ENCODE assay signal across 12 cellular contexts in genomic region chr11:93905384-93905783, GRCh38. TPM values are rescaled to one million over a fixed set of nuclear protein-coding genes. Genes with fewer than 3 reads are reported as not detected.
DNase-seq lines count a peak whose midpoint lies in the region; ATAC-seq and TF ChIP-seq lines count a peak whose summit lies in the region.
"Had no signal": no experiment of that assay in that cellular context is flagged by ENCODE, and none has a peak within 500 bp of the region (broad histone marks: within the 10 kb centered on the region; RNA-seq: fewer than 3 reads in every experiment).

No MANE protein-coding gene starts in this region.

- H3K27ac ChIP-seq in tibial nerve = no peak overlapping the region
- H3K27ac ChIP-seq: thyroid gland had no signal

- no peak overlapping the region for H3K4me3 ChIP-seq in tibial nerve
- H3K4me3 ChIP-seq: thyroid gland had no signal

- peak; percentile 72 for ATAC-seq in SK-N-SH treated with all-trans-retinoic acid at 6 μM for 48 hours
- ATAC-seq: activated CD8-positive, alpha-beta memory T cell treated with anti-CD3 and anti-CD28 coated beads, Interleukin-2, amount 10 ng/mL, durations not matched to agents 7 days and 5 days; WTC11 had no signal

- no peaks in the 10 kb centered on the region for H3K36me3 ChIP-seq in tibial nerve
- H3K36me3 ChIP-seq: thyroid gland had no signal

- TF ChIP-seq CTCF in tibial nerve (IDR thresholded peaks at IDR 0.05) = no peak

- TF ChIP-seq POLR2A in tibial nerve (IDR thresholded peaks at IDR 0.05) = no peak

- TF ChIP-seq EP300 in tibial nerve (IDR thresholded peaks at IDR 0.05) = no peak

- no peaks in the 10 kb centered on the region for H3K4me1 ChIP-seq in tibial nerve
- H3K4me1 ChIP-seq: thyroid gland had no signal

- H3K27me3 ChIP-seq in tibial nerve = no peaks in the 10 kb centered on the region
- H3K27me3 ChIP-seq: thyroid gland had no signal

- 39 to 59% methylated on average over 3 of the region's 3 CpGs for WGBS in tibial nerve, 2 donors

- H3K9me3 ChIP-seq in tibial nerve = no peaks in the 10 kb centered on the region
- H3K9me3 ChIP-seq: thyroid gland had no signal

- peak; percentile 7 for DNase-seq in H4 (ENCODE audit: low spot score)
- DNase-seq in fibroblast of peridontal ligament (ENCODE audit: extremely low read depth) = peak; percentile 34
- peak; percentile 68 for DNase-seq in smooth muscle cell of the brain vasculature (ENCODE audit: low read depth, low spot score)
- DNase-seq in NCI-H446 (lab: John Stamatoyannopoulos, UW) = no peak
- no peak for DNase-seq in tibial nerve (ENCODE audit: low spot score in 2 of 2)
- DNase-seq in stimulated activated CD4-positive, alpha-beta T cell treated with anti-CD3 and anti-CD28 coated beads, Interleukin-2, amount 100 ng/mL, for 48 hours = no peak
- DNase-seq: activated CD8-positive, alpha-beta memory T cell treated with anti-CD3 and anti-CD28 coated beads, Interleukin-2, amount 10 ng/mL, durations not matched to agents 7 days and 5 days; activated gamma-delta T cell; thyroid gland had no signal

TF ChIP-seq in SK-N-SH treated with all-trans-retinoic acid at 6 μM for 48 hours, 23 proteins besides CTCF, POLR2A, EP300 and RAD21:
- TF ChIP-seq ESRRG (CRISPR knock-in tag; IDR thresholded peaks at IDR 0.05) (no peak), ZNF70 (CRISPR knock-in tag; IDR thresholded peaks at IDR 0.05) (no peak), ZNF8 (CRISPR knock-in tag; IDR thresholded peaks at IDR 0.05) (no peak)
TF ChIP-seq in SK-N-SH treated with all-trans-retinoic acid at 6 μM for 48 hours: peak in this region for 0.

RNA-seq across cellular contexts. Expression of gene VSTM5, which starts 55.0 kb away (rescaled TPM):
- total RNA-seq in H4 (2014; rRNA removed; shearing (Covaris generic)) = not detected in 2 replicates
- 1 to 10 TPM in 3 of 4 donors, under 1 TPM in 1; 0.90 to 8.2 (median 2.7) TPM for total RNA-seq in tibial nerve
- total RNA-seq: activated CD8-positive, alpha-beta memory T cell treated with anti-CD3 and anti-CD28 coated beads, Interleukin-2, amount 10 ng/mL, durations not matched to agents 7 days and 5 days; OCI-LY7 had no signal

Comparison
In these comparisons a context has a peak if more than half of its experiments do, and no peak if none do; other contexts are left out.
1. DNase-seq: peak in H4 (single experiment), fibroblast of peridontal ligament (single experiment) and smooth muscle cell of the brain vasculature (single experiment); none in NCI-H446 (0 of 2), tibial nerve (0 of 2) and stimulated activated CD4-positive, alpha-beta T cell treated with anti-CD3 and anti-CD28 coated beads, Interleukin-2, amount 100 ng/mL, for 48 hours (0 of 2).